17 cellular contexts compared by ENCODE assay signal in genomic region chr16:13438064-13438463, GRCh38.
DNase-seq lines count a peak whose midpoint lies in the region; ATAC-seq, FAIRE-seq and TF ChIP-seq lines count a peak whose summit lies in the region.
"Had no signal": no experiment of that assay in that cellular context is flagged by ENCODE, and none has a peak within 500 bp of the region (broad histone marks: within the 10 kb centered on the region; RNA-seq: fewer than 3 reads in every experiment).

No MANE protein-coding gene starts in this region.

- H3K27ac ChIP-seq in OCI-LY3 (ENCODE audit: low read length) = no peak overlapping the region; the same call in 1 of the 2 replicates
- no peak overlapping the region for H3K27ac ChIP-seq in SK-N-SH (ENCODE audit: low read depth in 2 of 2, low read length in 1 of 2)
- H3K27ac ChIP-seq: GM23248, HL-60 had no signal

- DNase-seq in GM12891 (ENCODE audit: insufficient read length, low spot score) (no peak), SK-N-SH (no peak), DMS153 treated with DMSO at 0.1 percent for 48 hours (lab: John Stamatoyannopoulos, UW; ENCODE audit: unreplicated experiment) (no peak)
- DNase-seq in stimulated activated naive B cell treated with anti-CD40 and anti-IgM and Interleukin-4, amounts not matched to agents 10 μg/mL and 1 μg/mL and 100 μg/mL, for 72 hours = no peak
- DNase-seq: C1 segment of cervical spinal cord; Caco-2; CD4-positive, alpha-beta memory T cell; DMS53; GM23248 had no signal

- no peaks in the 10 kb centered on the region for H3F3A ChIP-seq in SK-N-SH (replicated peaks; ENCODE audit: insufficient read depth)

- no peak for TF ChIP-seq RAD21 in SK-N-SH (IDR thresholded peaks at IDR 0.05; ENCODE audit: low read length)

- 14% methylated on average over 6 of the region's 6 CpGs for WGBS in SK-N-SH (ENCODE audit: low lambda C conversion rate)

- H3K36me3 ChIP-seq in OCI-LY3 (replicated peaks; ENCODE audit: low read depth, low read length) (no peaks in the 10 kb centered on the region), SK-N-SH (replicated peaks in 1 of 2; ENCODE audit: control insufficient read depth in 1 of 2, insufficient read depth in 2 of 2, low read length in 1 of 2) (no peaks in the 10 kb centered on the region)

- H3K4me2 ChIP-seq in OCI-LY3 (ENCODE audit: low read length) (peak overlapping the region; percentile 22), SK-N-SH (no peak overlapping the region)

- no peak overlapping the region for H3K9ac ChIP-seq in OCI-LY3 (ENCODE audit: low read length)
- no peak overlapping the region for H3K9ac ChIP-seq in SK-N-SH
- H3K9ac ChIP-seq: GM23248 had no signal

- no peaks in the 10 kb centered on the region for H3K27me3 ChIP-seq in OCI-LY3 (ENCODE audit: low read depth, low read length)
- no peaks in the 10 kb centered on the region for H3K27me3 ChIP-seq in SK-N-SH (ENCODE audit: insufficient read depth)

- H3K9me3 Mint-ChIP-seq in stimulated activated naive B cell treated with anti-CD40 and anti-IgM and Interleukin-4, amounts not matched to agents 10 μg/mL and 1 μg/mL and 100 μg/mL, for 72 hours = peaks cover 4 to 7% of the 10 kb centered on the region in 2 donors

- no peak overlapping the region for H2AFZ ChIP-seq in OCI-LY3 (ENCODE audit: low read depth, low read length)
- H2AFZ ChIP-seq in SK-N-SH (ENCODE audit: low read depth) = no peak overlapping the region
- H2AFZ ChIP-seq: GM23248 had no signal

- H3K9me3 ChIP-seq in OCI-LY3 (ENCODE audit: insufficient read depth, low read length) (no peaks in the 10 kb centered on the region), SK-N-SH (no peaks in the 10 kb centered on the region)
- H3K9me3 ChIP-seq: Caco-2 had no signal

- H3K27me3 Mint-ChIP-seq in stimulated activated naive B cell treated with anti-CD40 and anti-IgM and Interleukin-4, amounts not matched to agents 10 μg/mL and 1 μg/mL and 100 μg/mL, for 72 hours = no peaks in the 10 kb centered on the region
- H3K27me3 Mint-ChIP-seq: B cell; CD4-positive, alpha-beta memory T cell had no signal

- CTCF ChIA-PET in SK-N-SH (lab: Yijun Ruan, JAX) = interaction anchor here (1.3 kb wide), 1 partner anchor 16 kb away, joined by 4 read pairs; no protein-coding TSS in a partner anchor

- no peaks in the 10 kb centered on the region for H3K79me2 ChIP-seq in OCI-LY3 (ENCODE audit: low read length)
- H3K79me2 ChIP-seq in SK-N-SH (ENCODE audit: insufficient read depth) = no peaks in the 10 kb centered on the region

- TF ChIP-seq CTCF in OCI-LY3 (IDR thresholded peaks at IDR 0.05; ENCODE audit: low read depth, low read length) (no peak), SK-N-SH (IDR thresholded peaks at IDR 0.05) (no peak)

- peak overlapping the region; percentile 85 for H3K27ac Mint-ChIP-seq in stimulated activated naive B cell treated with anti-CD40 and anti-IgM and Interleukin-4, amounts not matched to agents 10 μg/mL and 1 μg/mL and 100 μg/mL, for 72 hours
- H3K27ac Mint-ChIP-seq: B cell; CD4-positive, alpha-beta memory T cell had no signal

- TF ChIP-seq EP300 in SK-N-SH (IDR thresholded peaks at IDR 0.05; ENCODE audit: borderline replicate concordance in 1 of 2, low read depth in 1 of 2, low read length in 1 of 2) = no peak

- no peaks in the 10 kb centered on the region for H3K36me3 Mint-ChIP-seq in stimulated activated naive B cell treated with anti-CD40 and anti-IgM and Interleukin-4, amounts not matched to agents 10 μg/mL and 1 μg/mL and 100 μg/mL, for 72 hours
- H3K36me3 Mint-ChIP-seq: CD4-positive, alpha-beta memory T cell had no signal

- H3K9me2 ChIP-seq in SK-N-SH = no peaks in the 10 kb centered on the region

- H4K20me1 ChIP-seq in OCI-LY3 (ENCODE audit: insufficient read depth, low read length) = no peaks in the 10 kb centered on the region
- no peaks in the 10 kb centered on the region for H4K20me1 ChIP-seq in SK-N-SH (ENCODE audit: insufficient read depth)

- ATAC-seq in GM18870 (IDR thresholded peaks at IDR 0.05; ENCODE audit: unreplicated experiment) (peak; percentile 25), GM21381 (IDR thresholded peaks at IDR 0.05; ENCODE audit: unreplicated experiment) (no peak)
- peak; percentile 25 to 47 for ATAC-seq in stimulated activated naive B cell treated with anti-CD40 and anti-IgM and Interleukin-4, amounts not matched to agents 10 μg/mL and 1 μg/mL and 100 μg/mL, for 72 hours (replicated peaks)
- ATAC-seq: HCT116 had no signal

- H3K4me1 ChIP-seq in OCI-LY3 (ENCODE audit: low read length) (peaks cover 52% of the 10 kb centered on the region), SK-N-SH (ENCODE audit: control insufficient read depth in 1 of 2, insufficient read depth in 2 of 2, low read depth in 1 of 2, low read length in 1 of 2) (no peaks in the 10 kb centered on the region)
- H3K4me1 ChIP-seq: Caco-2 had no signal

- no peak for TF ChIP-seq POLR2A in GM12891 (IDR thresholded peaks at IDR 0.05; ENCODE audit: low read depth, low read length)

- no peak overlapping the region for H3K4me3 Mint-ChIP-seq in stimulated activated naive B cell treated with anti-CD40 and anti-IgM and Interleukin-4, amounts not matched to agents 10 μg/mL and 1 μg/mL and 100 μg/mL, for 72 hours
- H3K4me3 Mint-ChIP-seq: B cell; CD4-positive, alpha-beta memory T cell had no signal

- H3K4me3 ChIP-seq in OCI-LY3 (ENCODE audit: low read length) (no peak overlapping the region), SK-N-SH (ENCODE audit: low read depth in 2 of 2, low read length in 1 of 2) (no peak overlapping the region)
- H3K4me3 ChIP-seq: GM23248 had no signal

- POLR2A ChIA-PET in SK-N-SH (lab: Yijun Ruan, JAX) = no interaction called here

- peaks cover 24 to 40% of the 10 kb centered on the region in 2 donors for H3K4me1 Mint-ChIP-seq in stimulated activated naive B cell treated with anti-CD40 and anti-IgM and Interleukin-4, amounts not matched to agents 10 μg/mL and 1 μg/mL and 100 μg/mL, for 72 hours
- H3K4me1 Mint-ChIP-seq: B cell; CD4-positive, alpha-beta memory T cell had no signal

- no peak for FAIRE-seq in GM12891 (lab: Jason Lieb, UNC)
- FAIRE-seq: A204.1, H54 had no signal

TF ChIP-seq in GM12891, 5 proteins besides CTCF, POLR2A, EP300 and RAD21:
- TF ChIP-seq POLR2AphosphoS5 (IDR thresholded peaks at IDR 0.05; ENCODE audit: low read depth, low read length) (no peak), SPI1 (IDR thresholded peaks at IDR 0.05; ENCODE audit: low read depth, low read length) (peak; percentile 93)

TF ChIP-seq in SK-N-SH, 30 proteins besides CTCF, POLR2A, EP300 and RAD21 (continues in another document):
- TF ChIP-seq USF2 (IDR thresholded peaks at IDR 0.05; ENCODE audit: borderline replicate concordance, low read depth, low read length) (no peak), CHD2 (IDR thresholded peaks at IDR 0.05; ENCODE audit: low read length, partially characterized antibody) (no peak), NRF1 (IDR thresholded peaks at IDR 0.05; ENCODE audit: low read depth, low read length) (no peak), USF1 (IDR thresholded peaks at IDR 0.05; ENCODE audit: borderline replicate concordance, low read depth) (no peak), NFIC (IDR thresholded peaks at IDR 0.05; ENCODE audit: borderline replicate concordance) (no peak), JUND (IDR thresholded peaks at IDR 0.05) (no peak), TCF12 (IDR thresholded peaks at IDR 0.05) (no peak), MXI1 (IDR thresholded peaks at IDR 0.05; ENCODE audit: low read depth, low read length) (no peak), GABPA (IDR thresholded peaks at IDR 0.05; ENCODE audit: low read depth) (no peak), ZBTB33 (IDR thresholded peaks at IDR 0.05; ENCODE audit: borderline replicate concordance, low read depth) (no peak), FOSL2 (IDR thresholded peaks at IDR 0.05; ENCODE audit: borderline replicate concordance, low read depth) (no peak), SIN3A (IDR thresholded peaks at IDR 0.05; ENCODE audit: borderline replicate concordance, low read depth, low read length) (no peak), FOXJ3 (CRISPR knock-in tag; IDR thresholded peaks at IDR 0.05) (no peak), TAF1 (IDR thresholded peaks at IDR 0.05; ENCODE audit: borderline replicate concordance, low read depth, low read length) (no peak)
